In genomic region chr11:120208012-120208441, GRCh38 we compare ENCODE assay signal across 1 cellular context.
TF ChIP-seq lines count a peak whose summit lies in the region.

No MANE protein-coding gene starts in this region.

TF ChIP-seq in HepG2, 621 proteins besides CTCF, POLR2A, EP300 and RAD21 (continued from another document and continues in another):
- TF ChIP-seq ZNF318 (CRISPR knock-in tag; IDR thresholded peaks at IDR 0.05) (0 out of 2 replicates have a peak, but pooled peaks have one; percentile 36), CSRNP2 (CRISPR knock-in tag; conservative IDR thresholded peaks at IDR 0.05; ENCODE audit: low read depth) (no peak), JUNB (CRISPR knock-in tag; IDR thresholded peaks at IDR 0.05; ENCODE audit: borderline replicate concordance) (no peak), ZBTB46 (CRISPR knock-in tag; IDR thresholded peaks at IDR 0.05; ENCODE audit: borderline replicate concordance) (peak; percentile 85; the same call in 1 of the 2 replicates), THRA (CRISPR knock-in tag; IDR thresholded peaks at IDR 0.05; ENCODE audit: borderline replicate concordance) (peak; percentile 61; the same call in 1 of the 2 replicates), NFE2 (CRISPR knock-in tag; IDR thresholded peaks at IDR 0.05) (no peak), ZNF367 (CRISPR knock-in tag; IDR thresholded peaks at IDR 0.05; ENCODE audit: borderline replicate concordance) (no peak), GATA4 (IDR thresholded peaks at IDR 0.05; ENCODE audit: borderline replicate concordance, low read depth) (peak; percentile 60; the same call in 1 of the 2 replicates), ZNF75D (CRISPR knock-in tag; IDR thresholded peaks at IDR 0.05; ENCODE audit: borderline replicate concordance) (no peak), ZNF33A (CRISPR knock-in tag; IDR thresholded peaks at IDR 0.05; ENCODE audit: borderline replicate concordance) (no peak), POGZ (CRISPR knock-in tag; IDR thresholded peaks at IDR 0.05) (no peak), CSRNP1 (CRISPR knock-in tag; IDR thresholded peaks at IDR 0.05) (no peak), NR2F2 (IDR thresholded peaks at IDR 0.05; ENCODE audit: borderline replicate concordance, low read depth) (no peak), RBM39 (IDR thresholded peaks at IDR 0.05; ENCODE audit: low read depth, low read length, poor library complexity, severe bottlenecking) (no peak), POLR2AphosphoS5 (IDR thresholded peaks at IDR 0.05; ENCODE audit: low read depth, low read length) (no peak), TAF1 (CRISPR knock-in tag; IDR thresholded peaks at IDR 0.05) (no peak; the same call in 1 of the 2 replicates), CCAR2 (optimal IDR thresholded peaks at IDR 0.05; ENCODE audit: low read depth, low read length) (no peak), KDM3A (CRISPR knock-in tag; IDR thresholded peaks at IDR 0.05; ENCODE audit: low read depth) (no peak), PCBP1 (IDR thresholded peaks at IDR 0.05; ENCODE audit: borderline replicate concordance, low read depth, low read length) (no peak), TEAD3 (CRISPR knock-in tag; optimal IDR thresholded peaks at IDR 0.05; ENCODE audit: borderline replicate concordance) (peak; percentile 50), MLXIP (CRISPR knock-in tag; IDR thresholded peaks at IDR 0.05; ENCODE audit: borderline replicate concordance) (no peak), ESRRA (CRISPR knock-in tag; IDR thresholded peaks at IDR 0.05; ENCODE audit: low read depth) (peak; percentile 49; the same call in 1 of the 2 replicates), CREM (IDR thresholded peaks at IDR 0.05) (peak; percentile 56; the same call in 1 of the 2 replicates), CREM (CRISPR knock-in tag; IDR thresholded peaks at IDR 0.05) (no peak), RFX1 (IDR thresholded peaks at IDR 0.05) (no peak), SIX1 (CRISPR knock-in tag; IDR thresholded peaks at IDR 0.05; ENCODE audit: borderline replicate concordance) (no peak), PHF21A (CRISPR knock-in tag; IDR thresholded peaks at IDR 0.05) (peak; percentile 88), SP4 (CRISPR knock-in tag; IDR thresholded peaks at IDR 0.05) (peak; percentile 45; the same call in 1 of the 2 replicates), HNRNPH1 (optimal IDR thresholded peaks at IDR 0.05; ENCODE audit: low read depth, low read length) (no peak), TIGD3 (CRISPR knock-in tag; IDR thresholded peaks at IDR 0.05; ENCODE audit: borderline replicate concordance) (no peak), MBD4 (IDR thresholded peaks at IDR 0.05; ENCODE audit: borderline replicate concordance, low read length) (no peak), ZNF382 (CRISPR knock-in tag; IDR thresholded peaks at IDR 0.05; ENCODE audit: borderline replicate concordance) (no peak), ZNF703 (CRISPR knock-in tag; IDR thresholded peaks at IDR 0.05; ENCODE audit: borderline replicate concordance) (no peak), GLI4 (CRISPR knock-in tag; IDR thresholded peaks at IDR 0.05; ENCODE audit: borderline replicate concordance) (no peak), AKAP8 (CRISPR knock-in tag; IDR thresholded peaks at IDR 0.05) (no peak), MYNN (CRISPR knock-in tag; IDR thresholded peaks at IDR 0.05; ENCODE audit: low read depth) (no peak), ZMAT5 (CRISPR knock-in tag; IDR thresholded peaks at IDR 0.05; ENCODE audit: borderline replicate concordance, low read depth) (no peak), MEIS1 (CRISPR knock-in tag; IDR thresholded peaks at IDR 0.05; ENCODE audit: borderline replicate concordance) (no peak), ZSCAN29 (CRISPR knock-in tag; conservative IDR thresholded peaks at IDR 0.05) (peak; percentile 71; the same call in 1 of the 2 replicates), TCF7 (IDR thresholded peaks at IDR 0.05; ENCODE audit: low read depth) (peak; percentile 61; the same call in 1 of the 2 replicates), SOX13 (IDR thresholded peaks at IDR 0.05) (no peak), SOX13 (CRISPR knock-in tag; conservative IDR thresholded peaks at IDR 0.05 in 1 of 2, IDR thresholded peaks at IDR 0.05 in 1 of 2) (peak in 1 of 2 experiments; percentile 68; a peak in 2 of 4 replicates), TCF7L2 (IDR thresholded peaks at IDR 0.05; ENCODE audit: low read depth, low read length) (no peak)
